Comparison of ENCODE assay signal across 8 cellular contexts in genomic region chr17:42133461-42134041, GRCh38. TPM values are rescaled to one million over a fixed set of nuclear protein-coding genes. Genes with fewer than 3 reads are reported as not detected.
DNase-seq lines count a peak whose midpoint lies in the region; ATAC-seq and TF ChIP-seq lines count a peak whose summit lies in the region.

No MANE protein-coding gene starts in this region.

- H3K27me3 ChIP-seq in right cardiac atrium (ENCODE audit: control insufficient read depth, insufficient read depth) (no peaks in the 10 kb centered on the region), MM.1S (replicated peaks; ENCODE audit: insufficient read depth, low read length) (no peaks in the 10 kb centered on the region), lower lobe of right lung (ENCODE audit: low read depth) (no peaks in the 10 kb centered on the region)

- no peaks in the 10 kb centered on the region for H3K9me3 ChIP-seq in right cardiac atrium (ENCODE audit: control insufficient read depth, low read length)
- H3K9me3 ChIP-seq in MM.1S (replicated peaks; ENCODE audit: insufficient read depth, low read length) = no peaks in the 10 kb centered on the region
- no peaks in the 10 kb centered on the region for H3K9me3 ChIP-seq in lower lobe of right lung

- 45% methylated on average over 4 of the region's 4 CpGs for WGBS in right cardiac atrium

- H3K4me3 ChIP-seq in right cardiac atrium (ENCODE audit: low read length) (no peak overlapping the region), MM.1S (ENCODE audit: low read length) (no peak overlapping the region), lower lobe of right lung (no peak overlapping the region)

- H2AFZ ChIP-seq in MM.1S (ENCODE audit: low read length) = no peak overlapping the region

- H3K27ac ChIP-seq in right cardiac atrium (ENCODE audit: low read length) = peak overlapping the region; percentile 65
- H3K27ac ChIP-seq in MM.1S (ENCODE audit: low read length) = peak overlapping the region; percentile 56; the same call in 1 of the 2 replicates
- H3K27ac ChIP-seq in lower lobe of right lung = peak overlapping the region; percentile 80

- DNase-seq in right cardiac atrium (no peak), Right ventricle myocardium inferior (ENCODE audit: missing footprints) (no peak), MM.1S (peak; percentile 85), lower lobe of right lung (no peak), HK-2 (ENCODE audit: unreplicated experiment) (no peak), 8988T (no peak), amniotic stem cell (lab: John Stamatoyannopoulos, UW) (no peak)
- peak; percentile 42 for DNase-seq in activated CD8-positive, alpha-beta memory T cell treated with anti-CD3 and anti-CD28 coated beads, Interleukin-2, amount 50 U/mL, for 4 hours

- peaks cover 20% of the 10 kb centered on the region for H3F3A ChIP-seq in MM.1S (ENCODE audit: insufficient read depth, low read length)

- peaks cover 76% of the 10 kb centered on the region for H3K79me2 ChIP-seq in MM.1S (ENCODE audit: low read length)

- intact Hi-C loops in right cardiac atrium (cut with DNase I) (no loop called here), Right ventricle myocardium inferior (cut with DNase I) (no loop called here), lower lobe of right lung (cut with DNase I) (no loop called here)

- no peaks in the 10 kb centered on the region for H4K20me1 ChIP-seq in MM.1S (ENCODE audit: insufficient read depth, low read length)

- ATAC-seq in right cardiac atrium = no peak
- no peak for ATAC-seq in Right ventricle myocardium inferior
- ATAC-seq in lower lobe of right lung = peak in 1 of 2 donors; percentile 20

- peaks cover 37% of the 10 kb centered on the region for H3K4me1 ChIP-seq in right cardiac atrium (ENCODE audit: control insufficient read depth, insufficient read depth, low read length)
- H3K4me1 ChIP-seq in MM.1S (ENCODE audit: low read length) = peaks cover 27% of the 10 kb centered on the region
- peaks cover 100% of the 10 kb centered on the region for H3K4me1 ChIP-seq in lower lobe of right lung

- H3K4me2 ChIP-seq in MM.1S (ENCODE audit: low read depth, low read length) = peak overlapping the region; percentile 23; the same call in 1 of the 2 replicates

- no peak overlapping the region for H3K9ac ChIP-seq in MM.1S (ENCODE audit: low read length)

- H3K36me3 ChIP-seq in MM.1S (replicated peaks; ENCODE audit: insufficient read depth, low read length) (peaks cover 7% of the 10 kb centered on the region), lower lobe of right lung (peaks cover 20% of the 10 kb centered on the region)

- TF ChIP-seq CTCF in MM.1S (IDR thresholded peaks at IDR 0.05; ENCODE audit: low read length) (no peak), lower lobe of right lung (IDR thresholded peaks at IDR 0.05) (no peak)

- H3K9me2 ChIP-seq in MM.1S (replicated peaks; ENCODE audit: insufficient read depth, low read length) = no peaks in the 10 kb centered on the region

RNA-seq across cellular contexts. Expression of gene HSPB9, which starts 10.9 kb away (rescaled TPM):
- total RNA-seq in right cardiac atrium (under 1 TPM in 3 of 4 donors, not detected in 1; 0.20 to 0.21 (median 0.20) TPM), Right ventricle myocardium inferior (0.11 TPM), lower lobe of right lung (not detected)
- polyA plus RNA-seq in right cardiac atrium = 0.18 TPM

RNA-seq across cellular contexts. Expression of gene KAT2A, which starts 12.4 kb away (rescaled TPM):
- total RNA-seq in right cardiac atrium = 10 to 100 TPM; 15.8 to 32.4 (median 23.3) TPM
- 30.1 TPM for polyA plus RNA-seq in right cardiac atrium
- 22.0 TPM for total RNA-seq in Right ventricle myocardium inferior
- total RNA-seq in lower lobe of right lung = 41.6 TPM

RNA-seq across cellular contexts. Expression of gene DHX58, which starts 21.0 kb away (rescaled TPM):
- total RNA-seq in right cardiac atrium (1 to 10 TPM; 5.4 to 8.0 (median 6.1) TPM), Right ventricle myocardium inferior (5.0 TPM), lower lobe of right lung (40.4 TPM)
- polyA plus RNA-seq in right cardiac atrium = 7.2 TPM

RNA-seq across cellular contexts. Expression of gene RAB5C, which starts 21.2 kb away (rescaled TPM):
- 10 to 100 TPM; 39.9 to 58.1 (median 53.8) TPM for total RNA-seq in right cardiac atrium
- polyA plus RNA-seq in right cardiac atrium = 55.0 TPM
- total RNA-seq in Right ventricle myocardium inferior = 45.6 TPM
- total RNA-seq in lower lobe of right lung = 153 TPM

RNA-seq across cellular contexts. Expression of gene ZNF385C, which starts 35.3 kb away (rescaled TPM):
- total RNA-seq in right cardiac atrium = under 1 TPM in 3 of 4 donors, not detected in 1; 0.29 to 0.42 (median 0.31) TPM
- polyA plus RNA-seq in right cardiac atrium = 0.32 TPM
- total RNA-seq in Right ventricle myocardium inferior = 0.11 TPM
- total RNA-seq in lower lobe of right lung = 1.2 TPM

Comparison
In these comparisons a context has a peak if more than half of its experiments do, and no peak if none do; other contexts are left out.
1. DNase-seq: peak in MM.1S (single experiment) and activated CD8-positive, alpha-beta memory T cell treated with anti-CD3 and anti-CD28 coated beads, Interleukin-2, amount 50 U/mL, for 4 hours (single experiment); none in right cardiac atrium (0 of 3), Right ventricle myocardium inferior (single experiment), lower lobe of right lung (single experiment), HK-2 (single experiment), 8988T (single experiment) and amniotic stem cell (single experiment).
2. Peak in every context shown above with its lines, with median percentiles within 50 percentile points of each other: H3K27ac ChIP-seq.